In genomic region chr2:113240915-113241911, GRCh38 we compare ENCODE assay signal across 8 cellular contexts. TPM values are rescaled to one million over a fixed set of nuclear protein-coding genes. Genes with fewer than 3 reads are reported as not detected.
A peak's percentile ranks its signal among the peaks of the same experiment; 100 is the strongest.
DNase-seq lines count a peak whose midpoint lies in the region; ATAC-seq and TF ChIP-seq lines count a peak whose summit lies in the region.

No MANE protein-coding gene starts in this region.

- no peaks in the 10 kb centered on the region for H4K20me1 ChIP-seq in smooth muscle cell (ENCODE audit: low read depth)

- H3K9ac ChIP-seq in smooth muscle cell (ENCODE audit: low read depth): peak overlapping the region; percentile 71

- peaks cover 21% of the 10 kb centered on the region for H3K36me3 Mint-ChIP-seq in activated T-helper 17 cell treated with anti-CD3 and anti-CD28 coated beads, Interleukin-2, amount 50 U/mL, for 72 hours (ENCODE audit: low read depth)

- H3K4me2 ChIP-seq in smooth muscle cell: peak overlapping the region; percentile 62

- peak overlapping the region; percentile 55 for H3K4me3 Mint-ChIP-seq in activated T-helper 17 cell treated with anti-CD3 and anti-CD28 coated beads, Interleukin-2, amount 50 U/mL, for 72 hours

- no peak overlapping the region for H2AFZ ChIP-seq in smooth muscle cell (ENCODE audit: low read depth)

- peaks cover 8% of the 10 kb centered on the region for H3K4me1 Mint-ChIP-seq in activated T-helper 17 cell treated with anti-CD3 and anti-CD28 coated beads, Interleukin-2, amount 50 U/mL, for 72 hours

- H3K36me3 ChIP-seq in heart right ventricle (no peaks in the 10 kb centered on the region), smooth muscle cell (ENCODE audit: low read depth) (no peaks in the 10 kb centered on the region), HAP-1 (replicated peaks) (peaks cover 42% of the 10 kb centered on the region)
- no peaks in the 10 kb centered on the region for H3K36me3 ChIP-seq in effector memory CD4-positive, alpha-beta T cell (ENCODE audit: control insufficient read depth, insufficient read depth, low read length)

- POLR2A ChIA-PET in AG04450 (lab: Yijun Ruan, JAX): interaction anchor here (0.6 to 1.9 kb wide), 3 partner anchors 13 to 42 kb away, joined by 3 to 8 read pairs (median 3); no protein-coding TSS in a partner anchor

- ATAC-seq in activated T-helper 17 cell treated with anti-CD3 and anti-CD28 coated beads, Interleukin-2, amount 50 U/mL, for 72 hours (replicated peaks): peak; percentile 98
- ATAC-seq in heart right ventricle: peak; percentile 44 to 93 (median 71)
- ATAC-seq in GM18858 (IDR thresholded peaks at IDR 0.05; ENCODE audit: unreplicated experiment): no peak

- no peaks in the 10 kb centered on the region for H3F3A ChIP-seq in smooth muscle cell (ENCODE audit: low read depth)

- intact Hi-C loops in heart right ventricle (cut with DNase I): loop anchor here in 1 of 10 donors (10.0 kb wide), 1 partner anchor 96 kb away; no protein-coding TSS in a partner anchor

- H3K9me3 Mint-ChIP-seq in activated T-helper 17 cell treated with anti-CD3 and anti-CD28 coated beads, Interleukin-2, amount 50 U/mL, for 72 hours: no peaks in the 10 kb centered on the region

- H3K4me3 ChIP-seq in AG04450 (ENCODE audit: low read depth, low read length) (peak overlapping the region; percentile 1; the same call in 1 of the 2 replicates), heart right ventricle (no peak overlapping the region), smooth muscle cell (no peak overlapping the region), HAP-1 (no peak overlapping the region)
- H3K4me3 ChIP-seq in effector memory CD4-positive, alpha-beta T cell (ENCODE audit: insufficient read depth, low read depth, low read length, poor library complexity, severe bottlenecking): no peak overlapping the region

- CTCF ChIA-PET in AG04450 (lab: Charles Lee): interaction anchor here (0.6 to 3.7 kb wide), 9 partner anchors 8 to 149 kb away, joined by 3 to 34 read pairs (median 7); no protein-coding TSS in a partner anchor

- peaks cover 6% of the 10 kb centered on the region; the same call in 1 of the 2 replicates for H3K9me3 ChIP-seq in AG04450 (ENCODE audit: control insufficient read depth, insufficient read depth, low read length)
- no peaks in the 10 kb centered on the region for H3K9me3 ChIP-seq in heart right ventricle
- H3K9me3 ChIP-seq in smooth muscle cell (replicated peaks; ENCODE audit: low read depth): no peaks in the 10 kb centered on the region
- no peaks in the 10 kb centered on the region for H3K9me3 ChIP-seq in effector memory CD4-positive, alpha-beta T cell (ENCODE audit: control insufficient read depth, low read length)
- H3K9me3 ChIP-seq in HAP-1: no peaks in the 10 kb centered on the region

- 75 to 77% methylated on average over 18 of the region's 18 CpGs for WGBS in heart right ventricle, 2 donors
- 60% methylated on average over 18 of the region's 18 CpGs for WGBS in smooth muscle cell (ENCODE audit: low lambda C conversion rate)

- no peak for TF ChIP-seq CTCF in AG04450 (IDR thresholded peaks at IDR 0.05; ENCODE audit: low read depth, low read length)
- no peak for TF ChIP-seq CTCF in heart right ventricle (IDR thresholded peaks at IDR 0.05)
- no peak for TF ChIP-seq CTCF in smooth muscle cell (IDR thresholded peaks at IDR 0.05; ENCODE audit: borderline replicate concordance, insufficient read depth, poor library complexity, severe bottlenecking)

- H3K27ac Mint-ChIP-seq in activated T-helper 17 cell treated with anti-CD3 and anti-CD28 coated beads, Interleukin-2, amount 50 U/mL, for 72 hours: peak overlapping the region; percentile 58

- peak; percentile 94 for DNase-seq in AG04450 (ENCODE audit: low read depth, low spot score)
- peak; percentile 100 for DNase-seq in M059J (ENCODE audit: low read depth)
- peak in 1 of 2 donors; percentile 45 for DNase-seq in heart right ventricle
- DNase-seq in smooth muscle cell (lab: John Stamatoyannopoulos, UW; ENCODE audit: unreplicated experiment): peak; percentile 49
- no peak for DNase-seq in effector memory CD4-positive, alpha-beta T cell
- DNase-seq in HAP-1 (ENCODE audit: low spot score in 2 of 2): no peak

- H3K4me1 ChIP-seq in heart right ventricle: peaks cover 12 to 47% (median 28%) of the 10 kb centered on the region in 9 donors
- peaks cover 10% of the 10 kb centered on the region for H3K4me1 ChIP-seq in smooth muscle cell (ENCODE audit: low read depth)
- H3K4me1 ChIP-seq in effector memory CD4-positive, alpha-beta T cell (ENCODE audit: control insufficient read depth, insufficient read depth, low read length, poor library complexity, severe bottlenecking): no peaks in the 10 kb centered on the region
- H3K4me1 ChIP-seq in HAP-1: peaks cover 7% of the 10 kb centered on the region

- H3K27ac ChIP-seq in AG04450 (ENCODE audit: low read depth, low read length) (peak overlapping the region; percentile 95), heart right ventricle (peak overlapping the region in 8 of 10 donors; percentile 28 to 89 (median 63)), smooth muscle cell (ENCODE audit: low read depth) (peak overlapping the region; percentile 92)
- no peak overlapping the region for H3K27ac ChIP-seq in effector memory CD4-positive, alpha-beta T cell (ENCODE audit: insufficient read depth, low read length, poor library complexity, severe bottlenecking)

- in situ Hi-C loops in HAP-1 (cut with MboI; ENCODE audit: low sequenced_read_pairs): no loop called here

- no peaks in the 10 kb centered on the region for H3K27me3 Mint-ChIP-seq in activated T-helper 17 cell treated with anti-CD3 and anti-CD28 coated beads, Interleukin-2, amount 50 U/mL, for 72 hours

- no peaks in the 10 kb centered on the region for H3K79me2 ChIP-seq in smooth muscle cell (ENCODE audit: low read depth)

- H3K27me3 ChIP-seq in AG04450 (ENCODE audit: control insufficient read depth, insufficient read depth, low read length) (no peaks in the 10 kb centered on the region), heart right ventricle (no peaks in the 10 kb centered on the region), smooth muscle cell (ENCODE audit: low read depth) (no peaks in the 10 kb centered on the region), HAP-1 (ENCODE audit: low read depth) (no peaks in the 10 kb centered on the region)
- no peaks in the 10 kb centered on the region for H3K27me3 ChIP-seq in effector memory CD4-positive, alpha-beta T cell (replicated peaks; ENCODE audit: control insufficient read depth, insufficient read depth, low read length, poor library complexity, severe bottlenecking)

RNA-seq across cellular contexts. Expression of gene PAX8, which starts 37.5 kb away (rescaled TPM):
- polyA plus RNA-seq in AG04450 (2011; rRNA removed) (1.2 TPM in 2 replicates), heart right ventricle (under 1 TPM in 1 of 2 donors, not detected in 1; 0.35 TPM), smooth muscle cell (0.34 TPM in 1 of 2 replicates, not detected in the other)
- polyA minus RNA-seq in AG04450 (2011; rRNA and poly(A)+ RNA removed): 1.2 and 1.5 TPM in 2 replicates
- total RNA-seq in M059J (2014; rRNA removed; shearing (Covaris generic)): 5.2 and 6.1 TPM in 2 replicates
- total RNA-seq in activated T-helper 17 cell treated with anti-CD3 and anti-CD28 coated beads, Interleukin-2, amount 50 U/mL, for 72 hours: 1 to 10 TPM in 1 of 2 donors, under 1 TPM in 1; 0.86 to 1.6 TPM
- total RNA-seq in heart right ventricle (1 to 10 TPM in 1 of 10 donors, under 1 TPM in 7, not detected in 2; 0.08 to 2.0 (median 0.41) TPM), smooth muscle cell (not detected in 2 replicates)

Comparison
In these comparisons a context has a peak if more than half of its experiments do, and no peak if none do; other contexts are left out.
1. DNase-seq: peak in AG04450 (single experiment), M059J (single experiment) and smooth muscle cell (single experiment); none in effector memory CD4-positive, alpha-beta T cell (0 of 3) and HAP-1 (0 of 2).